In the genomic region with DNA sequence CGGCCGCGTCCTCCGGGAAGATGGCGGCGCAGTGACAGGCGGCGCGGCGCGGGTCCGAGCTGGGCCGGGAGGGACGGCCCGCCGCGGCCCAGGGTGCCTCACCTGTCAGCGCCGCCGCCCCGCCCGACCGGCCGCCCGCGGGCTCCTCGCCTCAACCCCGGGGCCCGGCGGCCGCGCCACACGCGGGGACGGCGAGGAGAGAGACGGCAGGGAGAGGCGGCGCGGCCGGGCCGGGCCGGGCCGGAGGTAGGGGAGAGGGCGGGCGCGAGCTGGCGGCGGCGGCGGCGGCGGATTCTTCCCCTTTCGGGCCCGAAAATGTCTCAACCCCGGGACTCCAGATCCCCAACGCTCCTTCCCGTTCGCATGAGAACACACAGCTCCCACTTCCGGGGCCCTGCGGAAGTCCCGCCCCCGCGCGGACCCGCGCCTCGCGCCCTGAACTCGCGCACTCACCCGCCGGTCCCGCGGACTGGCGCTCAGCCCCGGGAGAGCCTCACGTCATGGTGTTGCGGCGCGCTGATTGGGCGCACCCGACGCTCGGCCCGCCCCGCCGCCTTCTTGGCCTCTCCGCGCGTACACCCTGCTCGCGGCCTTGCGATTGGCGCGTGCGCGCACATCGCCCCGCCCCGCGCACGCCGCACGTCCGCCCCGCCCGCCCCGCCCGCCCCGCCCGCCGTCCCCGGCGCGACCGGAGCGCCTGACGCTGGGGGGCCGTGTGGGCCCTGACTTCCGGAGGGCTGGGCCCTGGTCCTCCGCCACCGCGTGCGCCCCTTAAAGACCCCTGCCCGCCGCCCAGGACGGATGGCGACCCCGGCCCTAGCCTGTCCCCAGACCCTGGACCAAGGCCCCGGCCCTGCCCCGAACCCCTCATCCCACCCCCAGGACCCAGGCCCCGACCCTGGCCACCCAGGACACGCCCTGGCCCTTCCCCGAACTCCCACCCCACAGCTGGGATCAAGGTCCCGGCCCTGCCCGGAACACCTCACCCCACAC, we compare ENCODE assay signal across 8 cellular contexts. TPM values are rescaled to one million over a fixed set of nuclear protein-coding genes. Genes with fewer than 3 reads are reported as not detected.
DNase-seq lines count a peak whose midpoint lies in the region; ATAC-seq lines count a peak whose summit lies in the region.

A gene (minus strand): TSS at position 380 of the 993 bp plus-strand sequence. CDS start 45,984 bp downstream, outside the sequence.

- DNase-seq in DMS114 treated with DMSO at 0.1 percent for 48 hours (lab: John Stamatoyannopoulos, UW; ENCODE audit: unreplicated experiment) (peak; percentile 88), OCI-M1 (lab: John Stamatoyannopoulos, UW) (peak; percentile 98), activated T-cell treated with anti-CD3 and anti-CD28 coated beads for 24 hours (ENCODE audit: low read depth) (peak; percentile 96), epidermal melanocyte (ENCODE audit: insufficient read length, low spot score) (peak; percentile 94), middle frontal gyrus (ENCODE audit: extremely low spot score, low spot score) (peak; percentile 94)
- peak; percentile 94 for DNase-seq in stimulated activated CD8-positive, alpha-beta memory T cell treated with anti-CD3 and anti-CD28 coated beads, Interleukin-2, amount 100 ng/mL, for 1 hour (ENCODE audit: low read depth in 2 of 2)

- peak; percentile 92 for ATAC-seq in GM21576 (IDR thresholded peaks at IDR 0.05; ENCODE audit: unreplicated experiment)

- peak within 1 kb of the TSS; percentile 87 to 97 (median 92) for H3K27ac Mint-ChIP-seq in IgD-negative memory B cell

- peak within 1 kb of the TSS; percentile 87 to 95 (median 92) for H3K4me3 Mint-ChIP-seq in IgD-negative memory B cell

- H3K9me3 Mint-ChIP-seq in IgD-negative memory B cell: no peaks in the 10 kb centered on the region

- H3K4me1 Mint-ChIP-seq in IgD-negative memory B cell: peaks cover 23 to 38% (median 27%) of the 10 kb centered on the region in 3 donors

- H3K36me3 Mint-ChIP-seq in IgD-negative memory B cell: no peaks in the 10 kb centered on the region

- H3K27me3 Mint-ChIP-seq in IgD-negative memory B cell: peaks cover 15% of the 10 kb centered on the region

RNA-seq across cellular contexts. Expression of the gene that starts here (rescaled TPM):
- polyA plus RNA-seq in IgD-negative memory B cell: 31.3 TPM

Comparison
In these comparisons a context has a peak if more than half of its experiments do, and no peak if none do; other contexts are left out.
1. Peak in every context shown above with its lines: DNase-seq and ATAC-seq.